ENCODE assay signal across 18 cellular contexts in genomic region chr1:43843684-43844083, GRCh38.
A peak's percentile ranks its signal among the peaks of the same experiment; 100 is the strongest.
DNase-seq lines count a peak whose midpoint lies in the region; ATAC-seq, FAIRE-seq and TF ChIP-seq lines count a peak whose summit lies in the region.
"Had no signal": no experiment of that assay in that cellular context is flagged by ENCODE, and none has a peak within 500 bp of the region (broad histone marks: within the 10 kb centered on the region; RNA-seq: fewer than 3 reads in every experiment).

No MANE protein-coding gene starts in this region.

- TF ChIP-seq EP300 in Ishikawa (IDR thresholded peaks at IDR 0.05; ENCODE audit: borderline replicate concordance) = no peak

- H3K79me2 ChIP-seq in H9 (ENCODE audit: insufficient read depth, low read length) (no peaks in the 10 kb centered on the region), keratinocyte (ENCODE audit: control insufficient read depth, insufficient read depth, low read length) (no peaks in the 10 kb centered on the region)

- no peak overlapping the region for H2AK5ac ChIP-seq in H9 (ENCODE audit: insufficient read length, low read length)

- H3K4me2 ChIP-seq in H9 (ENCODE audit: insufficient read depth, insufficient read length, low read length) = no peak overlapping the region
- no peak overlapping the region for H3K4me2 ChIP-seq in keratinocyte (ENCODE audit: control insufficient read depth, extremely low read depth, insufficient read depth, low read depth, low read length)

- H3K79me1 ChIP-seq in H9 (ENCODE audit: insufficient read depth, low read depth, low read length, poor library complexity, severe bottlenecking) = no peaks in the 10 kb centered on the region

- no peak overlapping the region for H2BK20ac ChIP-seq in H9 (ENCODE audit: low read depth, low read length, poor library complexity, severe bottlenecking)

- H4K8ac ChIP-seq in H9 (replicated peaks; ENCODE audit: insufficient read length, low read depth, low read length) = no peak overlapping the region

- dilution Hi-C loops in keratinocyte (cut with MboI; ENCODE audit: extremely low pct_ligation_motif_present, low sequenced_read_pairs) = loop anchor here (25.0 kb wide), 1 partner anchor 94 kb away; the partner anchor contains the start of genes ARTN and IPO13

- peaks cover 20 to 22% of the 10 kb centered on the region in 2 experiments for H3K9me3 Mint-ChIP-seq in H9
- peaks cover 6% of the 10 kb centered on the region for H3K9me3 Mint-ChIP-seq in activated CD4-positive, alpha-beta memory T cell treated with anti-CD3 and anti-CD28 coated beads for 36 hours

- H3K36me3 ChIP-seq in RWPE2 (ENCODE audit: low read depth) (peaks cover 24% of the 10 kb centered on the region), keratinocyte (ENCODE audit: control insufficient read depth in 2 of 2, extremely low read depth in 1 of 2, insufficient read depth in 2 of 2, low read length in 2 of 2) (peaks cover 0 to 4% of the 10 kb centered on the region in 2 experiments)
- H3K36me3 ChIP-seq: HAP-1 had no signal

- H3K9me3 ChIP-seq in H9 (ENCODE audit: control insufficient read depth, low read depth, low read length) = peaks cover 6% of the 10 kb centered on the region
- H3K9me3 ChIP-seq in RWPE2 (ENCODE audit: severe bottlenecking) = no peaks in the 10 kb centered on the region
- no peaks in the 10 kb centered on the region for H3K9me3 ChIP-seq in keratinocyte (ENCODE audit: control insufficient read depth, low read depth, low read length)
- H3K9me3 ChIP-seq: SJSA1 had no signal

- H3K23me2 ChIP-seq in H9 (ENCODE audit: insufficient read length, low read depth, low read length, poor library complexity, severe bottlenecking) = no peaks in the 10 kb centered on the region

- H3T11ph ChIP-seq in H9 (ENCODE audit: low read length) = no peak overlapping the region

- no peak overlapping the region for H2BK12ac ChIP-seq in H9 (ENCODE audit: insufficient read length, low read depth, low read length)

- H3K9me1 ChIP-seq in keratinocyte (ENCODE audit: control insufficient read depth, extremely low read depth, insufficient read depth, low read length) = no peaks in the 10 kb centered on the region

- H2BK120ac ChIP-seq in H9 (ENCODE audit: low read depth, low read length, poor library complexity, severe bottlenecking) = no peak overlapping the region

- DNase-seq in H9 = no peak
- no peak for DNase-seq in RWPE2 (ENCODE audit: low spot score)
- DNase-seq in keratinocyte (ENCODE audit: low read depth, low spot score) = no peak
- DNase-seq in HCEC 1CT = no peak
- DNase-seq in frontal cortex (ENCODE audit: low spot score in 2 of 2) = no peak
- DNase-seq in activated CD4-positive, alpha-beta memory T cell treated with anti-CD3 and anti-CD28 coated beads for 36 hours = no peak
- DNase-seq: C1 segment of cervical spinal cord; CD8-positive, alpha-beta memory T cell; DMS79 treated with DMSO at 0.1 percent for 48 hours; KG1; NCI-H1930; NCI-H446 treated with DMSO at 0.1 percent for 48 hours; SW 1271 had no signal

- ATAC-seq in RWPE2 (ENCODE audit: low read depth) = no peak
- ATAC-seq: HepG2 had no signal

- H3K14ac ChIP-seq in H9 (ENCODE audit: insufficient read depth, low read length) = no peak overlapping the region

- H3K56ac ChIP-seq in H9 (ENCODE audit: insufficient read length, low read depth, low read length) = no peak overlapping the region

- H3K4ac ChIP-seq in H9 (ENCODE audit: low read depth, low read length) = no peak overlapping the region

- POLR2A ChIA-PET in activated CD4-positive, alpha-beta memory T cell treated with anti-CD3 and anti-CD28 coated beads for 36 hours (lab: Charles Lee) = no interaction called here

- H3K4me3 ChIP-seq in RWPE2 (ENCODE audit: severe bottlenecking) = no peak overlapping the region
- no peak overlapping the region for H3K4me3 ChIP-seq in keratinocyte (ENCODE audit: control insufficient read depth in 2 of 3, extremely low read depth in 1 of 3, insufficient read depth in 2 of 3, low read depth in 1 of 3, low read length in 3 of 3)
- H3K4me3 ChIP-seq: HAP-1, SJSA1 had no signal

- intact Hi-C loops in activated CD4-positive, alpha-beta memory T cell treated with anti-CD3 and anti-CD28 coated beads for 36 hours (cut with micrococcal nuclease) = no loop called here

- no peak overlapping the region for H4K91ac ChIP-seq in H9 (ENCODE audit: insufficient read length, low read depth, low read length)

- no peaks in the 10 kb centered on the region for H3K27me3 Mint-ChIP-seq in H9 (ENCODE audit: low read depth)
- no peaks in the 10 kb centered on the region for H3K27me3 Mint-ChIP-seq in activated CD4-positive, alpha-beta memory T cell treated with anti-CD3 and anti-CD28 coated beads for 36 hours
- H3K27me3 Mint-ChIP-seq: CD8-positive, alpha-beta memory T cell had no signal

- no peak overlapping the region for H3K4me3 Mint-ChIP-seq in H9
- no peak overlapping the region for H3K4me3 Mint-ChIP-seq in activated CD4-positive, alpha-beta memory T cell treated with anti-CD3 and anti-CD28 coated beads for 36 hours
- H3K4me3 Mint-ChIP-seq: CD8-positive, alpha-beta memory T cell had no signal

- H3K23ac ChIP-seq in H9 (ENCODE audit: insufficient read length, low read depth, low read length) = no peak overlapping the region

- no CpG with 5 or more reads among the region's 5 CpGs for WGBS in H9 (ENCODE audit: extremely low coverage, insufficient read length, low lambda C conversion rate)

- peak; percentile 50 for TF ChIP-seq RAD21 in Ishikawa (IDR thresholded peaks at IDR 0.05; ENCODE audit: low read depth)

- H3K27me3 ChIP-seq in H9 (ENCODE audit: insufficient read depth, low read length) (no peaks in the 10 kb centered on the region), RWPE2 (ENCODE audit: insufficient read depth, poor library complexity, severe bottlenecking) (no peaks in the 10 kb centered on the region), keratinocyte (ENCODE audit: control insufficient read depth, extremely low read depth, insufficient read depth, low read length) (no peaks in the 10 kb centered on the region)
- H3K27me3 ChIP-seq: SJSA1 had no signal

- no peak overlapping the region for H4K5ac ChIP-seq in H9 (ENCODE audit: insufficient read length, low read depth, low read length)

- H2BK15ac ChIP-seq in H9 (ENCODE audit: low read depth, low read length) = no peak overlapping the region; the same call in 1 of the 2 replicates

- FAIRE-seq in keratinocyte (lab: Jason Lieb, UNC) (peak; percentile 63), frontal cortex (lab: Jason Lieb, UNC) (no peak)
- FAIRE-seq: D721Med, HepG2 had no signal

- H3K9ac ChIP-seq in H9 (ENCODE audit: extremely low read depth, insufficient read length, low read length) (no peak overlapping the region), keratinocyte (ENCODE audit: control insufficient read depth, extremely low read depth, insufficient read depth, low read length) (no peak overlapping the region)

- H3K4me1 ChIP-seq in H9 (ENCODE audit: insufficient read depth, low read length) (peaks cover 12% of the 10 kb centered on the region; the same call in 1 of the 2 replicates), RWPE2 (ENCODE audit: insufficient read depth, poor library complexity, severe bottlenecking) (peaks cover 15% of the 10 kb centered on the region), keratinocyte (ENCODE audit: control insufficient read depth, extremely low read depth, insufficient read depth, low read length) (peaks cover 19% of the 10 kb centered on the region)

- no peak overlapping the region for H3K18ac ChIP-seq in H9 (ENCODE audit: insufficient read length, low read depth, low read length)

- no peak overlapping the region for H2AFZ ChIP-seq in H9 (ENCODE audit: low read length)
- H2AFZ ChIP-seq in keratinocyte (ENCODE audit: control insufficient read depth, low read length) = no peak overlapping the region

- H4K20me1 ChIP-seq in H9 (ENCODE audit: control insufficient read depth, insufficient read depth, insufficient read length) (no peaks in the 10 kb centered on the region), keratinocyte (ENCODE audit: control insufficient read depth, extremely low read depth, insufficient read depth, low read length) (no peaks in the 10 kb centered on the region)

- no peak overlapping the region for H3K27ac Mint-ChIP-seq in H9
- H3K27ac Mint-ChIP-seq in activated CD4-positive, alpha-beta memory T cell treated with anti-CD3 and anti-CD28 coated beads for 36 hours = no peak overlapping the region
- H3K27ac Mint-ChIP-seq: CD8-positive, alpha-beta memory T cell had no signal

- TF ChIP-seq CTCF in H9 (conservative IDR thresholded peaks at IDR 0.05) (peak; percentile 22; the same call in 1 of the 3 replicates), RWPE2 (IDR thresholded peaks at IDR 0.05; ENCODE audit: poor library complexity, severe bottlenecking) (peak; percentile 10), keratinocyte (optimal IDR thresholded peaks at IDR 0.05 in 1 of 3, IDR thresholded peaks at IDR 0.05 in 1 of 3, conservative IDR thresholded peaks at IDR 0.05 in 1 of 3; ENCODE audit: extremely low read depth in 1 of 3, insufficient read depth in 2 of 3, low read length in 3 of 3) (peak in 2 of 3 experiments; percentile 8 to 62)

- peaks cover 37 to 41% of the 10 kb centered on the region in 2 experiments for H3K4me1 Mint-ChIP-seq in H9
- H3K4me1 Mint-ChIP-seq in activated CD4-positive, alpha-beta memory T cell treated with anti-CD3 and anti-CD28 coated beads for 36 hours (ENCODE audit: low read depth) = peaks cover 7% of the 10 kb centered on the region

- H3K36me3 Mint-ChIP-seq in H9 (ENCODE audit: insufficient read depth in 1 of 3, low read depth in 3 of 3) = peaks cover 21 to 31% (median 22%) of the 10 kb centered on the region in 3 experiments
- peaks cover 42% of the 10 kb centered on the region for H3K36me3 Mint-ChIP-seq in activated CD4-positive, alpha-beta memory T cell treated with anti-CD3 and anti-CD28 coated beads for 36 hours

- no peak overlapping the region for H3K27ac ChIP-seq in H9 (ENCODE audit: insufficient read length, low read depth, low read length)
- H3K27ac ChIP-seq in RWPE2 (ENCODE audit: poor library complexity, severe bottlenecking) = no peak overlapping the region
- no peak overlapping the region for H3K27ac ChIP-seq in keratinocyte (ENCODE audit: control insufficient read depth, insufficient read depth, low read length)
- H3K27ac ChIP-seq: SJSA1 had no signal

- CTCF ChIA-PET in activated CD4-positive, alpha-beta memory T cell treated with anti-CD3 and anti-CD28 coated beads for 36 hours (lab: Charles Lee) = no interaction called here

- no peak overlapping the region for H2BK5ac ChIP-seq in H9 (ENCODE audit: insufficient read length, low read length)

TF ChIP-seq in Ishikawa, 13 proteins besides CTCF, POLR2A, EP300 and RAD21 (continues in another document):
- TF ChIP-seq CEBPB (IDR thresholded peaks at IDR 0.05) (no peak), CREB1 (IDR thresholded peaks at IDR 0.05; ENCODE audit: low read depth) (no peak)
